ENCODE assay signal across 8 cellular contexts in genomic region chrX:110847334-110847733, GRCh38. TPM values are rescaled to one million over a fixed set of nuclear protein-coding genes. Genes with fewer than 3 reads are reported as not detected.
DNase-seq lines count a peak whose midpoint lies in the region; ATAC-seq, FAIRE-seq and TF ChIP-seq lines count a peak whose summit lies in the region.

No MANE protein-coding gene starts in this region.

- POLR2A ChIA-PET in AG04449 (lab: Yijun Ruan, JAX) (no interaction called here), HEK293T (lab: Yijun Ruan, JAX) (interaction anchor here (0.7 kb wide), 1 partner anchor 13 kb away, joined by 3 read pairs; no protein-coding TSS in a partner anchor)

- peak; percentile 97 for FAIRE-seq in pancreas (lab: Jason Lieb, UNC)

- no peaks in the 10 kb centered on the region for H3K36me3 ChIP-seq in pancreas

- H3K27me3 ChIP-seq in pancreas: no peaks in the 10 kb centered on the region

- no peaks in the 10 kb centered on the region for H3K4me1 ChIP-seq in pancreas

- no peaks in the 10 kb centered on the region for H3K9me3 ChIP-seq in pancreas

- TF ChIP-seq CTCF in AG04449 (IDR thresholded peaks at IDR 0.05; ENCODE audit: insufficient read depth, low read length, missing control alignments): peak; percentile 29
- TF ChIP-seq CTCF in GM12864 (IDR thresholded peaks at IDR 0.05; ENCODE audit: low read depth, low read length, missing control alignments): peak; percentile 39
- peak; percentile 60 for TF ChIP-seq CTCF in fibroblast of the aortic adventitia (IDR thresholded peaks at IDR 0.05; ENCODE audit: insufficient read depth, low read length)
- TF ChIP-seq CTCF in pancreas (IDR thresholded peaks at IDR 0.05): peak; percentile 47 to 66 (median 54)

- H3K4me3 ChIP-seq in AG04449 (ENCODE audit: low read depth, low read length) (no peak overlapping the region), GM12864 (ENCODE audit: low read depth, low read length) (no peak overlapping the region), fibroblast of the aortic adventitia (ENCODE audit: low read depth, low read length) (no peak overlapping the region), pancreas (no peak overlapping the region)

- WGBS in pancreas, 2 donors: 2 to 4% methylated on average over 5 of the region's 5 CpGs

- CTCF ChIA-PET in AG04449 (lab: Yijun Ruan, JAX): interaction anchor here (0.6 to 9.6 kb wide), 21 partner anchors 9 to 701 kb away, joined by 3 to 111 read pairs (median 4); no protein-coding TSS in a partner anchor
- CTCF ChIA-PET in HEK293T (lab: Yijun Ruan, JAX): interaction anchor here (0.8 to 1.7 kb wide), 15 partner anchors 10 to 686 kb away, joined by 3 to 13 read pairs (median 4); no protein-coding TSS in a partner anchor

- DNase-seq in AG04449 (ENCODE audit: low read depth, low spot score): no peak
- peak; percentile 24 for DNase-seq in GM12864 (ENCODE audit: low read depth)
- peak; percentile 64 for DNase-seq in HEK293T (ENCODE audit: extremely low spot score)
- peak; percentile 30 for DNase-seq in NCI-H1048 (lab: John Stamatoyannopoulos, UW)
- DNase-seq in SW480 (ENCODE audit: low spot score): peak; percentile 42
- peak; percentile 81 for DNase-seq in fibroblast of the aortic adventitia (ENCODE audit: low read depth)
- no peak for DNase-seq in pancreas

- intact Hi-C loops in pancreas (cut with DNase I): loop anchor here in 2 of 3 donors (5.0 kb wide), 1 partner anchor 395 kb away; no protein-coding TSS in a partner anchor

- peak; percentile 79 to 92 (median 89) for ATAC-seq in pancreas
- no peak for ATAC-seq in HG03108 (IDR thresholded peaks at IDR 0.05; ENCODE audit: unreplicated experiment)

- H3K27ac ChIP-seq in pancreas: no peak overlapping the region

TF ChIP-seq in HEK293T, 16 proteins besides CTCF, POLR2A, EP300 and RAD21:
- TF ChIP-seq HDGF (IDR thresholded peaks at IDR 0.05; ENCODE audit: borderline replicate concordance) (no peak), SUZ12 (IDR thresholded peaks at IDR 0.05) (no peak), FOXM1 (IDR thresholded peaks at IDR 0.05; ENCODE audit: borderline replicate concordance) (no peak), LEF1 (IDR thresholded peaks at IDR 0.05; ENCODE audit: borderline replicate concordance) (no peak)

RNA-seq across cellular contexts. Expression of gene CHRDL1, which starts 51.7 kb away (rescaled TPM):
- 1.2 and 4.0 TPM in 2 replicates for total RNA-seq in fibroblast of the aortic adventitia (ENCODE audit: low replicate concordance)
- total RNA-seq in pancreas: 1 to 10 TPM; 1.0 to 9.6 (median 2.2) TPM
- polyA plus RNA-seq in pancreas: 1 to 10 TPM; 1.9 to 2.2 TPM

Comparison
In these comparisons a context has a peak if more than half of its experiments do, and no peak if none do; other contexts are left out.
1. DNase-seq: peak in GM12864 (single experiment), HEK293T (single experiment), NCI-H1048 (single experiment), SW480 (single experiment) and fibroblast of the aortic adventitia (single experiment); none in AG04449 (single experiment) and pancreas (0 of 6).
2. Peak in every context shown above with its lines, with median percentiles within 50 percentile points of each other: CTCF ChIP-seq.